Comparison of ENCODE assay signal across 22 cellular contexts in genomic region chr11:130651266-130651855, GRCh38.
"Had no signal": no experiment of that assay in that cellular context is flagged by ENCODE, and none has a peak within 500 bp of the region (broad histone marks: within the 10 kb centered on the region; RNA-seq: fewer than 3 reads in every experiment).

No MANE protein-coding gene starts in this region.

- H3K36me3 Mint-ChIP-seq: activated naive CD4-positive, alpha-beta T cell treated with anti-CD3 and anti-CD28 coated beads, Interleukin-2, amount 50 U/mL, for 24 hours; memory B cell had no signal

- H3K27me3 ChIP-seq: body of pancreas, cardiac muscle cell, gastroesophageal sphincter had no signal

- ATAC-seq: body of pancreas; effector memory CD8-positive, alpha-beta T cell; gastroesophageal sphincter; left cardiac atrium; WTC11 had no signal

- DNase-seq: activated gamma-delta T cell treated with Interleukin-2 at 50 U/mL for 16 hours; activated T-cell treated with anti-CD3 and anti-CD28 coated beads, Interleukin-2, amount 50 U/mL, for 1 hour; anterior cingulate cortex; body of pancreas; dermis blood vessel endothelial cell; effector memory CD8-positive, alpha-beta T cell; hypothalamus; left cardiac atrium; nephron progenitor cell; nucleus accumbens; posterior cingulate gyrus; spleen; stimulated activated CD4-positive, alpha-beta T cell treated with anti-CD3 and anti-CD28 coated beads, Interleukin-4, amount 100 ng/mL, for 24 hours; stimulated activated naive CD4-positive, alpha-beta T cell treated with Interleukin-2 at 50 U/mL for 16 hours; T-helper 9 cell had no signal

- FAIRE-seq: endothelial cell of umbilical vein, islet of Langerhans had no signal

- H3K9me3 ChIP-seq: body of pancreas, gastroesophageal sphincter had no signal

- H3K27ac ChIP-seq: body of pancreas, cardiac muscle cell, spleen had no signal

- H3K36me3 ChIP-seq: cardiac muscle cell, gastroesophageal sphincter, spleen had no signal

- H3K4me1 Mint-ChIP-seq: activated naive CD4-positive, alpha-beta T cell treated with anti-CD3 and anti-CD28 coated beads, Interleukin-2, amount 50 U/mL, for 24 hours; memory B cell had no signal

- H3K27ac Mint-ChIP-seq: activated naive CD4-positive, alpha-beta T cell treated with anti-CD3 and anti-CD28 coated beads, Interleukin-2, amount 50 U/mL, for 24 hours; effector memory CD8-positive, alpha-beta T cell; memory B cell; nephron progenitor cell; WTC11 had no signal

- H3K4me3 ChIP-seq: body of pancreas, cardiac muscle cell, gastroesophageal sphincter, spleen had no signal

- H3K4me3 Mint-ChIP-seq: activated naive CD4-positive, alpha-beta T cell treated with anti-CD3 and anti-CD28 coated beads, Interleukin-2, amount 50 U/mL, for 24 hours; effector memory CD8-positive, alpha-beta T cell; memory B cell; nephron progenitor cell; WTC11 had no signal
